13 cellular contexts compared by ENCODE assay signal in the genomic region with DNA sequence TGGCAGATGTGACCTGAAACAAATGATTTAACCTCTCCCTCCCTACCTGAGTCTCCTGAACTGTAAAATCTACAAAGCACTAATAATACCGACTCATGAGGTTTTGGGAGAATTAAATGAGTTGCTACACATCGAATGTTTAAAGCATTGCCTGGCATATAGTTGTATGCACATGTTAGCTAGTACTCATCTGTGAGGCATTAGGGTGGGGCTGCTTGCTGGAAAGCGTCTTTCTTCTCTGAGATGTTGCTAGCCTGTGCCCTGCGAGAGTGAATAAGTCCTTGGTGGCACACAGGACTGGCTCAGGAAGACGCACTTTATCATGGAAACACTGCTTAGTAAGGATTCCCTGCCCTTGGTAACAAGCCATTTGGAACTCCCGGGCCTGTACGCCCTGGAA. TPM values are rescaled to one million over a fixed set of nuclear protein-coding genes. Genes with fewer than 3 reads are reported as not detected.
DNase-seq lines count a peak whose midpoint lies in the region; ATAC-seq, FAIRE-seq and TF ChIP-seq lines count a peak whose summit lies in the region.
"Had no signal": no experiment of that assay in that cellular context is flagged by ENCODE, and none has a peak within 500 bp of the region (broad histone marks: within the 10 kb centered on the region; RNA-seq: fewer than 3 reads in every experiment).

No MANE protein-coding gene starts in this region.

- no peak overlapping the region for H2BK120ac ChIP-seq in trophoblast cell (ENCODE audit: insufficient read depth, low read length, poor library complexity)

- H2AFZ ChIP-seq in endothelial cell of umbilical vein (ENCODE audit: low read depth, low read length) (no peak overlapping the region), trophoblast cell (ENCODE audit: insufficient read depth, low read length, poor library complexity) (no peak overlapping the region)

- TF ChIP-seq POLR2A in endothelial cell of umbilical vein (IDR thresholded peaks at IDR 0.05; ENCODE audit: low read depth, low read length) = no peak

- H3K4me1 ChIP-seq in endothelial cell of umbilical vein (ENCODE audit: control insufficient read depth, extremely low read depth, insufficient read depth, low read length) (peaks cover 48% of the 10 kb centered on the region), trophoblast cell (ENCODE audit: control insufficient read depth in 1 of 2, insufficient read depth in 2 of 2, low read length in 2 of 2) (peaks cover 31 to 34% of the 10 kb centered on the region in 2 experiments)

- no peak overlapping the region for H3K14ac ChIP-seq in trophoblast cell (ENCODE audit: low read length)

- H3K4me1 Mint-ChIP-seq in effector memory CD8-positive, alpha-beta T cell (ENCODE audit: low read depth in 2 of 2) = peaks cover 14 to 15% of the 10 kb centered on the region in 2 donors

- H3K9me3 ChIP-seq in MG63 = no peaks in the 10 kb centered on the region
- H3K9me3 ChIP-seq in endothelial cell of umbilical vein (replicated peaks; ENCODE audit: control insufficient read depth, insufficient read depth, low read length) = no peaks in the 10 kb centered on the region
- H3K9me3 ChIP-seq in trophoblast cell (ENCODE audit: insufficient read depth, low read depth, low read length) = peaks cover 1% of the 10 kb centered on the region
- H3K9me3 ChIP-seq: Peyer's patch had no signal

- no CpG with 5 or more reads among the region's 7 CpGs for WGBS in trophoblast cell (ENCODE audit: extremely low coverage, insufficient coverage, insufficient read length)

- no peak overlapping the region for H4K91ac ChIP-seq in trophoblast cell (ENCODE audit: low read depth, low read length)

- H3K9me3 Mint-ChIP-seq in effector memory CD8-positive, alpha-beta T cell = no peaks in the 10 kb centered on the region

- no peak overlapping the region for H3K4ac ChIP-seq in trophoblast cell (ENCODE audit: low read depth, low read length)

- H4K8ac ChIP-seq in trophoblast cell (ENCODE audit: low read depth, low read length) = no peak overlapping the region

- H2BK5ac ChIP-seq in trophoblast cell (ENCODE audit: low read depth, low read length, poor library complexity) = no peak overlapping the region

- H3K9ac ChIP-seq in endothelial cell of umbilical vein (replicated peaks; ENCODE audit: extremely low read depth, insufficient read depth, low read length) = no peak overlapping the region
- no peak overlapping the region for H3K9ac ChIP-seq in trophoblast cell (ENCODE audit: low read length)

- dilution Hi-C loops in endothelial cell of umbilical vein (cut with MboI; ENCODE audit: extremely low pct_ligation_motif_present, low sequenced_read_pairs) = no loop called here

- TF ChIP-seq CTCF in endothelial cell of umbilical vein (IDR thresholded peaks at IDR 0.05; ENCODE audit: extremely low read depth in 1 of 2, insufficient read depth in 1 of 2, low read depth in 1 of 2, low read length in 2 of 2) = no peak

- H3K36me3 Mint-ChIP-seq in effector memory CD8-positive, alpha-beta T cell (ENCODE audit: insufficient read depth) = no peaks in the 10 kb centered on the region

- H3K23ac ChIP-seq in trophoblast cell (ENCODE audit: low read length) = no peak overlapping the region

- H3K27ac ChIP-seq in endothelial cell of umbilical vein (ENCODE audit: insufficient read depth, low read depth, low read length) (peak overlapping the region; percentile 70), trophoblast cell (ENCODE audit: low read depth, low read length) (no peak overlapping the region)

- no TSS peak for BruUV-seq in endothelial cell of umbilical vein (replicated peaks; lab: Mats Ljungman, UMichigan)

- H3K4me2 ChIP-seq in endothelial cell of umbilical vein (ENCODE audit: insufficient read depth, low read length) (no peak overlapping the region), trophoblast cell (ENCODE audit: low read length) (no peak overlapping the region)

- peaks cover 6% of the 10 kb centered on the region for H3K79me1 ChIP-seq in trophoblast cell (ENCODE audit: low read length)

- H3K4me3 ChIP-seq in MG63 = no peak overlapping the region
- H3K4me3 ChIP-seq in endothelial cell of umbilical vein (replicated peaks in 1 of 3; ENCODE audit: insufficient read depth in 1 of 3, low read depth in 1 of 3, low read length in 3 of 3) = no peak overlapping the region
- no peak overlapping the region for H3K4me3 ChIP-seq in trophoblast cell (ENCODE audit: low read depth, low read length)
- H3K4me3 ChIP-seq: Peyer's patch had no signal

- intact Hi-C loops in endothelial cell of umbilical vein (cut with micrococcal nuclease) = no loop called here

- H2AK5ac ChIP-seq in trophoblast cell (ENCODE audit: low read length) = no peak overlapping the region

- H3K18ac ChIP-seq in trophoblast cell (ENCODE audit: low read length) = no peak overlapping the region

- H3K27me3 Mint-ChIP-seq in effector memory CD8-positive, alpha-beta T cell = peaks cover 6 to 23% of the 10 kb centered on the region in 2 donors

- H3K79me2 ChIP-seq in endothelial cell of umbilical vein (ENCODE audit: control insufficient read depth, insufficient read depth, low read length) = peaks cover 28% of the 10 kb centered on the region
- H3K79me2 ChIP-seq in trophoblast cell (ENCODE audit: control insufficient read depth, insufficient read depth, low read length, poor library complexity) = no peaks in the 10 kb centered on the region

- POLR2A ChIA-PET in endothelial cell of umbilical vein (lab: Charles Lee) = no interaction called here

- no peak overlapping the region for H3K27ac Mint-ChIP-seq in effector memory CD8-positive, alpha-beta T cell

- H3K36me3 ChIP-seq in MG63 (no peaks in the 10 kb centered on the region), endothelial cell of umbilical vein (ENCODE audit: control insufficient read depth in 2 of 2, extremely low read depth in 1 of 2, insufficient read depth in 2 of 2, low read length in 2 of 2) (peaks cover 6 to 38% of the 10 kb centered on the region in 2 experiments), trophoblast cell (ENCODE audit: control insufficient read depth in 1 of 2, insufficient read depth in 2 of 2, low read length in 2 of 2) (no peaks in the 10 kb centered on the region)
- H3K36me3 ChIP-seq: Peyer's patch had no signal

- FAIRE-seq in endothelial cell of umbilical vein (lab: Jason Lieb, UNC) = peak; percentile 18

- no peak overlapping the region for H2BK12ac ChIP-seq in trophoblast cell (ENCODE audit: low read length)

- no peak overlapping the region for H3K4me3 Mint-ChIP-seq in effector memory CD8-positive, alpha-beta T cell

- DNase-seq in AG08396 (ENCODE audit: low spot score) (peak; percentile 63), MG63 (peak; percentile 81), endothelial cell of umbilical vein (ENCODE audit: low read depth, low spot score) (no peak), trophoblast cell (peak; percentile 29 to 45), LoVo (ENCODE audit: low spot score) (no peak)
- DNase-seq in effector memory CD8-positive, alpha-beta T cell = no peak
- DNase-seq: activated naive CD4-positive, alpha-beta T cell; NCI-H2081 had no signal

- H4K20me1 ChIP-seq in endothelial cell of umbilical vein (replicated peaks; ENCODE audit: control insufficient read depth, extremely low read depth, insufficient read depth, low read length) = no peaks in the 10 kb centered on the region

- H3K27me3 ChIP-seq in MG63 (no peaks in the 10 kb centered on the region), endothelial cell of umbilical vein (ENCODE audit: control insufficient read depth in 2 of 2, insufficient read depth in 2 of 2, low read length in 2 of 2) (no peaks in the 10 kb centered on the region), trophoblast cell (ENCODE audit: insufficient read depth, low read length) (no peaks in the 10 kb centered on the region)
- H3K27me3 ChIP-seq: Peyer's patch had no signal

- CTCF ChIA-PET in endothelial cell of umbilical vein (lab: Charles Lee) = interaction anchor here (1.5 to 8.4 kb wide), 2 partner anchors 10 to 15 kb away, joined by 5 to 105 read pairs; no protein-coding TSS in a partner anchor

- H3K9me1 ChIP-seq in endothelial cell of umbilical vein (replicated peaks; ENCODE audit: control insufficient read depth, extremely low read depth, insufficient read depth, low read length) = no peaks in the 10 kb centered on the region

- ATAC-seq in HG03095 (IDR thresholded peaks at IDR 0.05; ENCODE audit: unreplicated experiment) (no peak), HG02623 (IDR thresholded peaks at IDR 0.05; ENCODE audit: unreplicated experiment) (no peak)
- ATAC-seq in effector memory CD8-positive, alpha-beta T cell (replicated peaks) = no peak
- ATAC-seq: activated CD4-positive, CD25-positive, alpha-beta regulatory T cell treated with anti-CD3 and anti-CD28 coated beads, Interleukin-2, amount 50 U/mL, for 24 hours had no signal

- H4K12ac ChIP-seq in trophoblast cell (ENCODE audit: low read depth, low read length) = no peak overlapping the region

RNA-seq across cellular contexts. Expression of a gene that starts 6.1 kb away (rescaled TPM):
- 2.9 and 6.1 TPM in 2 replicates for total RNA-seq in MG63 (2014; rRNA removed; shearing (Covaris generic); ENCODE audit: low replicate concordance)
- 53.6 and 55.1 TPM in 2 replicates for total RNA-seq in endothelial cell of umbilical vein
- 30.8 and 34.5 TPM in 2 replicates for polyA plus RNA-seq in endothelial cell of umbilical vein
- polyA plus RNA-seq in endothelial cell of umbilical vein (2011; cell fraction: cytosol; rRNA removed) = 14.4 and 18.3 TPM in 2 replicates
- 171 and 207 TPM in 2 replicates for polyA plus RNA-seq in endothelial cell of umbilical vein (2011; cell fraction: nucleus; rRNA removed)
- 29.7 and 38.7 TPM in 2 replicates for polyA plus RNA-seq in endothelial cell of umbilical vein (2012)
- polyA minus RNA-seq in endothelial cell of umbilical vein = 34.0 and 42.1 TPM in 2 replicates
- polyA minus RNA-seq in endothelial cell of umbilical vein (2011; cell fraction: cytosol; rRNA and poly(A)+ RNA removed) = 3.3 TPM
- 57.3 and 65.6 TPM in 2 replicates for polyA minus RNA-seq in endothelial cell of umbilical vein (2011; cell fraction: nucleus; rRNA and poly(A)+ RNA removed)
- 0.68 and 0.78 TPM in 2 replicates for polyA plus RNA-seq in trophoblast cell (2013)

RNA-seq across cellular contexts. Expression of a gene that starts 20.5 kb away (rescaled TPM):
- total RNA-seq in MG63 (2014; rRNA removed; shearing (Covaris generic); ENCODE audit: low replicate concordance) = 14.2 and 17.6 TPM in 2 replicates
- 17.9 and 20.3 TPM in 2 replicates for total RNA-seq in endothelial cell of umbilical vein
- polyA plus RNA-seq in endothelial cell of umbilical vein = 17.3 and 19.8 TPM in 2 replicates
- 13.0 and 14.1 TPM in 2 replicates for polyA plus RNA-seq in endothelial cell of umbilical vein (2011; cell fraction: cytosol; rRNA removed)
- 21.7 and 24.5 TPM in 2 replicates for polyA plus RNA-seq in endothelial cell of umbilical vein (2011; cell fraction: nucleus; rRNA removed)
- polyA plus RNA-seq in endothelial cell of umbilical vein (2012) = 14.7 and 19.3 TPM in 2 replicates
- polyA minus RNA-seq in endothelial cell of umbilical vein = 14.9 and 20.7 TPM in 2 replicates
- polyA minus RNA-seq in endothelial cell of umbilical vein (2011; cell fraction: cytosol; rRNA and poly(A)+ RNA removed) = 18.2 TPM
- polyA minus RNA-seq in endothelial cell of umbilical vein (2011; cell fraction: nucleus; rRNA and poly(A)+ RNA removed) = 7.0 and 7.5 TPM in 2 replicates
- polyA plus RNA-seq in trophoblast cell (2013) = 4.7 and 4.8 TPM in 2 replicates

RNA-seq across cellular contexts. Expression of a gene that starts 27.3 kb away (rescaled TPM):
- not detected in 2 replicates for total RNA-seq in MG63 (2014; rRNA removed; shearing (Covaris generic); ENCODE audit: low replicate concordance)
- not detected in 2 replicates for total RNA-seq in endothelial cell of umbilical vein
- polyA plus RNA-seq in endothelial cell of umbilical vein = not detected in 2 replicates
- 0.04 TPM in 1 of 2 replicates, not detected in the other for polyA plus RNA-seq in endothelial cell of umbilical vein (2011; cell fraction: cytosol; rRNA removed)
- 0.32 and 0.48 TPM in 2 replicates for polyA plus RNA-seq in endothelial cell of umbilical vein (2011; cell fraction: nucleus; rRNA removed)
- polyA plus RNA-seq in endothelial cell of umbilical vein (2012) = 0.07 TPM in 1 of 2 replicates, not detected in the other
- polyA minus RNA-seq in endothelial cell of umbilical vein = not detected in 2 replicates
- not detected for polyA minus RNA-seq in endothelial cell of umbilical vein (2011; cell fraction: cytosol; rRNA and poly(A)+ RNA removed)
- polyA minus RNA-seq in endothelial cell of umbilical vein (2011; cell fraction: nucleus; rRNA and poly(A)+ RNA removed) = not detected in 2 replicates
- 26.2 and 28.2 TPM in 2 replicates for polyA plus RNA-seq in trophoblast cell (2013)
- total RNA-seq: Peyer's patch, pulmonary artery endothelial cell had no signal

RNA-seq across cellular contexts. Expression of a gene that starts 46.7 kb away (rescaled TPM):
- total RNA-seq in MG63 (2014; rRNA removed; shearing (Covaris generic); ENCODE audit: low replicate concordance) = 18.1 and 56.5 TPM in 2 replicates
- total RNA-seq in endothelial cell of umbilical vein = 29.8 and 32.5 TPM in 2 replicates
- polyA plus RNA-seq in endothelial cell of umbilical vein = 2.0 and 3.9 TPM in 2 replicates
- 10.4 and 11.0 TPM in 2 replicates for polyA plus RNA-seq in endothelial cell of umbilical vein (2011; cell fraction: cytosol; rRNA removed)
- 9.6 and 14.9 TPM in 2 replicates for polyA plus RNA-seq in endothelial cell of umbilical vein (2011; cell fraction: nucleus; rRNA removed)
- polyA plus RNA-seq in endothelial cell of umbilical vein (2012) = 21.7 and 31.8 TPM in 2 replicates
- polyA minus RNA-seq in endothelial cell of umbilical vein = 2.0 and 4.5 TPM in 2 replicates
- 12.3 TPM for polyA minus RNA-seq in endothelial cell of umbilical vein (2011; cell fraction: cytosol; rRNA and poly(A)+ RNA removed)
- polyA minus RNA-seq in endothelial cell of umbilical vein (2011; cell fraction: nucleus; rRNA and poly(A)+ RNA removed) = 10.7 and 12.8 TPM in 2 replicates
- 30.6 and 32.7 TPM in 2 replicates for polyA plus RNA-seq in trophoblast cell (2013)

Comparison
In these comparisons a context has a peak if more than half of its experiments do, and no peak if none do; other contexts are left out.
1. DNase-seq: peak in AG08396 (single experiment), MG63 (single experiment) and trophoblast cell (2 of 2); none in endothelial cell of umbilical vein (single experiment), LoVo (single experiment) and effector memory CD8-positive, alpha-beta T cell (0 of 3).